ENCODE assay signal across 10 cellular contexts in genomic region chr13:49292742-49293498, GRCh38. TPM values are rescaled to one million over a fixed set of nuclear protein-coding genes. Genes with fewer than 3 reads are reported as not detected.
A peak's percentile ranks its signal among the peaks of the same experiment; 100 is the strongest.
DNase-seq lines count a peak whose midpoint lies in the region; ATAC-seq and TF ChIP-seq lines count a peak whose summit lies in the region.
"Had no signal": no experiment of that assay in that cellular context is flagged by ENCODE, and none has a peak within 500 bp of the region (broad histone marks: within the 10 kb centered on the region; RNA-seq: fewer than 3 reads in every experiment).

No MANE protein-coding gene starts in this region.

- H3K9me3 ChIP-seq in aorta (ENCODE audit: control insufficient read depth, low read length) (no peaks in the 10 kb centered on the region), vagina (no peaks in the 10 kb centered on the region)
- H3K9me3 ChIP-seq: colonic mucosa had no signal

- no peaks in the 10 kb centered on the region for H3K27me3 Mint-ChIP-seq in activated T-helper 17 cell treated with anti-CD3 and anti-CD28 coated beads, Interleukin-2, amount 50 U/mL, for 72 hours
- no peaks in the 10 kb centered on the region for H3K27me3 Mint-ChIP-seq in immature natural killer cell (ENCODE audit: low read depth in 3 of 3)

- no peak for TF ChIP-seq POLR2A in vagina (IDR thresholded peaks at IDR 0.05)

- H3K4me3 ChIP-seq in aorta (ENCODE audit: low read length in 2 of 2) = no peak overlapping the region
- H3K4me3 ChIP-seq in vagina = no peak overlapping the region
- H3K4me3 ChIP-seq: colonic mucosa had no signal

- intact Hi-C loops in aorta (cut with DNase I) (no loop called here), vagina (cut with DNase I) (no loop called here)

- 4 to 7% methylated on average over 6 of the region's 6 CpGs for WGBS in aorta, 2 donors

- peak overlapping the region; percentile 81 for H3K27ac Mint-ChIP-seq in activated T-helper 17 cell treated with anti-CD3 and anti-CD28 coated beads, Interleukin-2, amount 50 U/mL, for 72 hours
- peak overlapping the region in 3 of 6 donors; percentile 33 to 71 (median 64) for H3K27ac Mint-ChIP-seq in immature natural killer cell

- DNase-seq in stimulated activated CD4-positive, alpha-beta T cell treated with anti-CD3 and anti-CD28 coated beads, Interleukin-4, amount 100 ng/mL, for 24 hours = peak; percentile 16
- DNase-seq in stimulated activated CD4-positive, alpha-beta T cell treated with anti-CD3 and anti-CD28 coated beads, Interleukin-4, amount 100 ng/mL, for 4 hours = no peak
- DNase-seq in immature natural killer cell = no peak
- DNase-seq in aorta = peak; percentile 81 to 91
- DNase-seq in NCI-H526 treated with DMSO at 0.1 percent for 48 hours (lab: John Stamatoyannopoulos, UW) = no peak
- no peak for DNase-seq in vagina (ENCODE audit: extremely low spot score in 2 of 2)
- no peak for DNase-seq in glomerular visceral epithelial cell (ENCODE audit: extremely low spot score)
- DNase-seq: colonic mucosa, occipital lobe had no signal

- H3K36me3 ChIP-seq in aorta (ENCODE audit: control insufficient read depth in 1 of 2, insufficient read depth in 2 of 2, low read length in 1 of 2) (no peaks in the 10 kb centered on the region), vagina (no peaks in the 10 kb centered on the region)
- H3K36me3 ChIP-seq: colonic mucosa had no signal

- TF ChIP-seq CTCF in vagina (IDR thresholded peaks at IDR 0.05) = no peak

- H3K27ac ChIP-seq in aorta (ENCODE audit: low read depth in 1 of 2, low read length in 2 of 2) = peak overlapping the region in 1 of 2 donors; percentile 21
- no peak overlapping the region for H3K27ac ChIP-seq in vagina
- H3K27ac ChIP-seq: colonic mucosa had no signal

- peaks cover 14% of the 10 kb centered on the region for H3K36me3 Mint-ChIP-seq in activated T-helper 17 cell treated with anti-CD3 and anti-CD28 coated beads, Interleukin-2, amount 50 U/mL, for 72 hours (ENCODE audit: low read depth)
- peaks cover 13 to 30% (median 26%) of the 10 kb centered on the region in 3 donors for H3K36me3 Mint-ChIP-seq in immature natural killer cell

- peaks cover 7% of the 10 kb centered on the region for H3K4me1 Mint-ChIP-seq in activated T-helper 17 cell treated with anti-CD3 and anti-CD28 coated beads, Interleukin-2, amount 50 U/mL, for 72 hours
- H3K4me1 Mint-ChIP-seq in immature natural killer cell = peaks cover 4 to 19% of the 10 kb centered on the region in 2 donors

- peak; percentile 81 for ATAC-seq in activated T-helper 17 cell treated with anti-CD3 and anti-CD28 coated beads, Interleukin-2, amount 50 U/mL, for 72 hours (replicated peaks)
- ATAC-seq in aorta (ENCODE audit: low FRiP score) = peak; percentile 72

- no peaks in the 10 kb centered on the region for H3K9me3 Mint-ChIP-seq in activated T-helper 17 cell treated with anti-CD3 and anti-CD28 coated beads, Interleukin-2, amount 50 U/mL, for 72 hours
- no peaks in the 10 kb centered on the region for H3K9me3 Mint-ChIP-seq in immature natural killer cell

- H3K4me3 Mint-ChIP-seq in activated T-helper 17 cell treated with anti-CD3 and anti-CD28 coated beads, Interleukin-2, amount 50 U/mL, for 72 hours = peak overlapping the region; percentile 36
- peak overlapping the region in 4 of 5 donors; percentile 9 to 38 (median 25) for H3K4me3 Mint-ChIP-seq in immature natural killer cell

- H3K4me1 ChIP-seq in aorta (ENCODE audit: control insufficient read depth in 1 of 2, insufficient read depth in 2 of 2, low read length in 2 of 2) = no peaks in the 10 kb centered on the region
- no peaks in the 10 kb centered on the region for H3K4me1 ChIP-seq in vagina
- H3K4me1 ChIP-seq: colonic mucosa had no signal

- H3K27me3 ChIP-seq in aorta (ENCODE audit: control insufficient read depth in 1 of 2, insufficient read depth in 2 of 2, low read length in 1 of 2) (no peaks in the 10 kb centered on the region), vagina (no peaks in the 10 kb centered on the region)
- H3K27me3 ChIP-seq: colonic mucosa had no signal

RNA-seq across cellular contexts. Expression of gene CDADC1, which starts 45.2 kb away (rescaled TPM):
- total RNA-seq in activated T-helper 17 cell treated with anti-CD3 and anti-CD28 coated beads, Interleukin-2, amount 50 U/mL, for 72 hours = 10 to 100 TPM in 1 of 2 donors, 1 to 10 TPM in 1; 7.5 to 10.2 TPM
- polyA plus RNA-seq in immature natural killer cell (10 to 100 TPM; 11.2 to 17.9 (median 13.0) TPM), aorta (10 to 100 TPM in 1 of 2 donors, 1 to 10 TPM in 1; 8.7 to 23.0 TPM)
- total RNA-seq in aorta (10 to 100 TPM in 1 of 2 donors, 1 to 10 TPM in 1; 9.9 to 13.8 TPM), vagina (6.9 TPM)

Comparison
In these comparisons a context has a peak if more than half of its experiments do, and no peak if none do; other contexts are left out.
1. DNase-seq: peak in stimulated activated CD4-positive, alpha-beta T cell treated with anti-CD3 and anti-CD28 coated beads, Interleukin-4, amount 100 ng/mL, for 24 hours (single experiment) and aorta (2 of 2); none in stimulated activated CD4-positive, alpha-beta T cell treated with anti-CD3 and anti-CD28 coated beads, Interleukin-4, amount 100 ng/mL, for 4 hours (0 of 2), immature natural killer cell (0 of 3), NCI-H526 treated with DMSO at 0.1 percent for 48 hours (single experiment), vagina (0 of 2) and glomerular visceral epithelial cell (single experiment).